1 cellular context compared by ENCODE assay signal in the genomic region with DNA sequence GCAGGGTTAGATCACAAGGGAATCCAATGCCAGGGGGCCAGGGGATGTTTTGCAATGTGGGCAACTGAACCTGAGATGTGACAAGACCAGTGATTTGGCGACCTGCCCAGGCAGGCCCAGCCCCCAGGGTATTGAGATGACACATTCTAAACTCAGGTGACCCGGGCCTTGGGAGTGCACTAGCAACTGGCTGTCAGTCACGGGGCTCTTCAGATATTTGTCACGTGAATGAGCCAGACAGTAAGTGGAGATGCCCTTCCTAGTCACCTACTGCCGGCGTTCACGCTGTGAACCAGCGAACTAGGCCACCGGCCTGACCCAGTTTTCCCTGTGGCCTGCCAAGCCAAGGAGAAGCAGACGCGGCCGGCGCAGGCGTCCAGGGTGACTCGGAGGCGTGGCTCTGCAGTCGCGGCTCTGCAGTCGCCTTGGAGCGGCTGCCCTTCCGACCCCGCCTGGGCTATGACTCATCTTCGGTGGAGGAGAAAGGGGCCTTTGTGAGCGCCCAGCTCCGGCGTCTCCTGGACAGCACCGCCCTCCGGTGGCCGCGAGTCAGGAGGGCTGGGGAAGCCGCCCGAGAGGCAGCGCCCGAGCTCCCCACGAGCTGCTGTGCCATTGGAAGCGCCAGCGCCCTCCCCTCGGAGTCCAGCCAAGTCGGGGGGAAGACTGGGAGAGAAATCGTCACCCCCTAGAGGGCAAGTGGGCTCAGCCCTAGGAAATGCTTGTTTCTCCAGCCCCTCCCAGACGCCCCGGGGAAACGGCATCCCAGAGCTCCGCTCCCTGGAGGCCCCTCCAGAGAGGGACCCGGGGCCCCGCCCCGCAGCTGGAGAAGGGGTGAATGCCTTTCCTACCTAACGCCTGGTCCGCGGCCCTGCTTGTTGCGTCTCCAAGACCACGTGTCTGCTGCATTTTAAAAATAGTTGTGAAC.
TF ChIP-seq lines count a peak whose summit lies in the region.

No MANE protein-coding gene starts in this region.

TF ChIP-seq in K562, 482 proteins besides CTCF, POLR2A, EP300 and RAD21 (continued from another document and continues in another):
- TF ChIP-seq, protein P1, sequence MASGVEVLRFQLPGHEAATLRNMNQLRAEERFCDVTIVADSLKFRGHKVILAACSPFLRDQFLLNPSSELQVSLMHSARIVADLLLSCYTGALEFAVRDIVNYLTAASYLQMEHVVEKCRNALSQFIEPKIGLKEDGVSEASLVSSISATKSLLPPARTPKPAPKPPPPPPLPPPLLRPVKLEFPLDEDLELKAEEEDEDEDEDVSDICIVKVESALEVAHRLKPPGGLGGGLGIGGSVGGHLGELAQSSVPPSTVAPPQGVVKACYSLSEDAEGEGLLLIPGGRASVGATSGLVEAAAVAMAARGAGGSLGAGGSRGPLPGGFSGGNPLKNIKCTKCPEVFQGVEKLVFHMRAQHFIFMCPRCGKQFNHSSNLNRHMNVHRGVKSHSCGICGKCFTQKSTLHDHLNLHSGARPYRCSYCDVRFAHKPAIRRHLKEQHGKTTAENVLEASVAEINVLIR (CRISPR knock-in tag; IDR thresholded peaks at IDR 0.05) = 0 out of 2 replicates have a peak, but pooled peaks have one; percentile 27
- TF ChIP-seq ZBTB7A (IDR thresholded peaks at IDR 0.05; ENCODE audit: borderline replicate concordance, control insufficient read depth, low read depth, low read length) = peak; percentile 92
- TF ChIP-seq ZNF316 (IDR thresholded peaks at IDR 0.05) = no peak
- TF ChIP-seq NKRF (IDR thresholded peaks at IDR 0.05; ENCODE audit: borderline replicate concordance) = peak; percentile 46; the same call in 1 of the 2 replicates
- TF ChIP-seq ZFX (CRISPR knock-in tag; IDR thresholded peaks at IDR 0.05) = peak; percentile 79
- TF ChIP-seq ESRRA (IDR thresholded peaks at IDR 0.05; ENCODE audit: borderline replicate concordance, low read depth) = peak; percentile 87
- TF ChIP-seq TCF7L2 (IDR thresholded peaks at IDR 0.05; ENCODE audit: low read depth, low read length) = peak; percentile 47; the same call in 1 of the 2 replicates
- TF ChIP-seq CREB1 (IDR thresholded peaks at IDR 0.05) = peak; percentile 56; the same call in 1 of the 2 replicates
- TF ChIP-seq CREB1 (CRISPR knock-in tag; IDR thresholded peaks at IDR 0.05) = no peak
- TF ChIP-seq SUPT5H (IDR thresholded peaks at IDR 0.05) = peak; percentile 39; the same call in 1 of the 2 replicates
- TF ChIP-seq ZNF23 (CRISPR knock-in tag; IDR thresholded peaks at IDR 0.05) = no peak
- no peak for TF ChIP-seq GTF2A2 (tag; IDR thresholded peaks at IDR 0.05)
- peak; percentile 41 for TF ChIP-seq MXD1 (CRISPR knock-in tag; IDR thresholded peaks at IDR 0.05; ENCODE audit: borderline replicate concordance, poor library complexity, severe bottlenecking)
- TF ChIP-seq, protein P2, sequence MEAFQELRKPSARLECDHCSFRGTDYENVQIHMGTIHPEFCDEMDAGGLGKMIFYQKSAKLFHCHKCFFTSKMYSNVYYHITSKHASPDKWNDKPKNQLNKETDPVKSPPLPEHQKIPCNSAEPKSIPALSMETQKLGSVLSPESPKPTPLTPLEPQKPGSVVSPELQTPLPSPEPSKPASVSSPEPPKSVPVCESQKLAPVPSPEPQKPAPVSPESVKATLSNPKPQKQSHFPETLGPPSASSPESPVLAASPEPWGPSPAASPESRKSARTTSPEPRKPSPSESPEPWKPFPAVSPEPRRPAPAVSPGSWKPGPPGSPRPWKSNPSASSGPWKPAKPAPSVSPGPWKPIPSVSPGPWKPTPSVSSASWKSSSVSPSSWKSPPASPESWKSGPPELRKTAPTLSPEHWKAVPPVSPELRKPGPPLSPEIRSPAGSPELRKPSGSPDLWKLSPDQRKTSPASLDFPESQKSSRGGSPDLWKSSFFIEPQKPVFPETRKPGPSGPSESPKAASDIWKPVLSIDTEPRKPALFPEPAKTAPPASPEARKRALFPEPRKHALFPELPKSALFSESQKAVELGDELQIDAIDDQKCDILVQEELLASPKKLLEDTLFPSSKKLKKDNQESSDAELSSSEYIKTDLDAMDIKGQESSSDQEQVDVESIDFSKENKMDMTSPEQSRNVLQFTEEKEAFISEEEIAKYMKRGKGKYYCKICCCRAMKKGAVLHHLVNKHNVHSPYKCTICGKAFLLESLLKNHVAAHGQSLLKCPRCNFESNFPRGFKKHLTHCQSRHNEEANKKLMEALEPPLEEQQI (IDR thresholded peaks at IDR 0.05) = 0 out of 2 replicates have a peak, but pooled peaks have one; percentile 8
- TF ChIP-seq MYC (IDR thresholded peaks at IDR 0.05; ENCODE audit: low read depth, low read length) = peak; percentile 91
- TF ChIP-seq MYC (CRISPR knock-in tag; IDR thresholded peaks at IDR 0.05; ENCODE audit: borderline replicate concordance, low read depth) = no peak
- peak; percentile 48; the same call in 1 of the 2 replicates for TF ChIP-seq PHF8 (IDR thresholded peaks at IDR 0.05; ENCODE audit: borderline replicate concordance, low read length)
- TF ChIP-seq, protein P3, sequence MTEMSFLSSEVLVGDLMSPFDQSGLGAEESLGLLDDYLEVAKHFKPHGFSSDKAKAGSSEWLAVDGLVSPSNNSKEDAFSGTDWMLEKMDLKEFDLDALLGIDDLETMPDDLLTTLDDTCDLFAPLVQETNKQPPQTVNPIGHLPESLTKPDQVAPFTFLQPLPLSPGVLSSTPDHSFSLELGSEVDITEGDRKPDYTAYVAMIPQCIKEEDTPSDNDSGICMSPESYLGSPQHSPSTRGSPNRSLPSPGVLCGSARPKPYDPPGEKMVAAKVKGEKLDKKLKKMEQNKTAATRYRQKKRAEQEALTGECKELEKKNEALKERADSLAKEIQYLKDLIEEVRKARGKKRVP (CRISPR knock-in tag; IDR thresholded peaks at IDR 0.05) = peak; percentile 28; the same call in 1 of the 2 replicates
- peak; percentile 77 for TF ChIP-seq CCNT2 (IDR thresholded peaks at IDR 0.05; ENCODE audit: borderline replicate concordance, extremely low read depth, insufficient read length, low read depth, low read length)
- TF ChIP-seq, protein P4, sequence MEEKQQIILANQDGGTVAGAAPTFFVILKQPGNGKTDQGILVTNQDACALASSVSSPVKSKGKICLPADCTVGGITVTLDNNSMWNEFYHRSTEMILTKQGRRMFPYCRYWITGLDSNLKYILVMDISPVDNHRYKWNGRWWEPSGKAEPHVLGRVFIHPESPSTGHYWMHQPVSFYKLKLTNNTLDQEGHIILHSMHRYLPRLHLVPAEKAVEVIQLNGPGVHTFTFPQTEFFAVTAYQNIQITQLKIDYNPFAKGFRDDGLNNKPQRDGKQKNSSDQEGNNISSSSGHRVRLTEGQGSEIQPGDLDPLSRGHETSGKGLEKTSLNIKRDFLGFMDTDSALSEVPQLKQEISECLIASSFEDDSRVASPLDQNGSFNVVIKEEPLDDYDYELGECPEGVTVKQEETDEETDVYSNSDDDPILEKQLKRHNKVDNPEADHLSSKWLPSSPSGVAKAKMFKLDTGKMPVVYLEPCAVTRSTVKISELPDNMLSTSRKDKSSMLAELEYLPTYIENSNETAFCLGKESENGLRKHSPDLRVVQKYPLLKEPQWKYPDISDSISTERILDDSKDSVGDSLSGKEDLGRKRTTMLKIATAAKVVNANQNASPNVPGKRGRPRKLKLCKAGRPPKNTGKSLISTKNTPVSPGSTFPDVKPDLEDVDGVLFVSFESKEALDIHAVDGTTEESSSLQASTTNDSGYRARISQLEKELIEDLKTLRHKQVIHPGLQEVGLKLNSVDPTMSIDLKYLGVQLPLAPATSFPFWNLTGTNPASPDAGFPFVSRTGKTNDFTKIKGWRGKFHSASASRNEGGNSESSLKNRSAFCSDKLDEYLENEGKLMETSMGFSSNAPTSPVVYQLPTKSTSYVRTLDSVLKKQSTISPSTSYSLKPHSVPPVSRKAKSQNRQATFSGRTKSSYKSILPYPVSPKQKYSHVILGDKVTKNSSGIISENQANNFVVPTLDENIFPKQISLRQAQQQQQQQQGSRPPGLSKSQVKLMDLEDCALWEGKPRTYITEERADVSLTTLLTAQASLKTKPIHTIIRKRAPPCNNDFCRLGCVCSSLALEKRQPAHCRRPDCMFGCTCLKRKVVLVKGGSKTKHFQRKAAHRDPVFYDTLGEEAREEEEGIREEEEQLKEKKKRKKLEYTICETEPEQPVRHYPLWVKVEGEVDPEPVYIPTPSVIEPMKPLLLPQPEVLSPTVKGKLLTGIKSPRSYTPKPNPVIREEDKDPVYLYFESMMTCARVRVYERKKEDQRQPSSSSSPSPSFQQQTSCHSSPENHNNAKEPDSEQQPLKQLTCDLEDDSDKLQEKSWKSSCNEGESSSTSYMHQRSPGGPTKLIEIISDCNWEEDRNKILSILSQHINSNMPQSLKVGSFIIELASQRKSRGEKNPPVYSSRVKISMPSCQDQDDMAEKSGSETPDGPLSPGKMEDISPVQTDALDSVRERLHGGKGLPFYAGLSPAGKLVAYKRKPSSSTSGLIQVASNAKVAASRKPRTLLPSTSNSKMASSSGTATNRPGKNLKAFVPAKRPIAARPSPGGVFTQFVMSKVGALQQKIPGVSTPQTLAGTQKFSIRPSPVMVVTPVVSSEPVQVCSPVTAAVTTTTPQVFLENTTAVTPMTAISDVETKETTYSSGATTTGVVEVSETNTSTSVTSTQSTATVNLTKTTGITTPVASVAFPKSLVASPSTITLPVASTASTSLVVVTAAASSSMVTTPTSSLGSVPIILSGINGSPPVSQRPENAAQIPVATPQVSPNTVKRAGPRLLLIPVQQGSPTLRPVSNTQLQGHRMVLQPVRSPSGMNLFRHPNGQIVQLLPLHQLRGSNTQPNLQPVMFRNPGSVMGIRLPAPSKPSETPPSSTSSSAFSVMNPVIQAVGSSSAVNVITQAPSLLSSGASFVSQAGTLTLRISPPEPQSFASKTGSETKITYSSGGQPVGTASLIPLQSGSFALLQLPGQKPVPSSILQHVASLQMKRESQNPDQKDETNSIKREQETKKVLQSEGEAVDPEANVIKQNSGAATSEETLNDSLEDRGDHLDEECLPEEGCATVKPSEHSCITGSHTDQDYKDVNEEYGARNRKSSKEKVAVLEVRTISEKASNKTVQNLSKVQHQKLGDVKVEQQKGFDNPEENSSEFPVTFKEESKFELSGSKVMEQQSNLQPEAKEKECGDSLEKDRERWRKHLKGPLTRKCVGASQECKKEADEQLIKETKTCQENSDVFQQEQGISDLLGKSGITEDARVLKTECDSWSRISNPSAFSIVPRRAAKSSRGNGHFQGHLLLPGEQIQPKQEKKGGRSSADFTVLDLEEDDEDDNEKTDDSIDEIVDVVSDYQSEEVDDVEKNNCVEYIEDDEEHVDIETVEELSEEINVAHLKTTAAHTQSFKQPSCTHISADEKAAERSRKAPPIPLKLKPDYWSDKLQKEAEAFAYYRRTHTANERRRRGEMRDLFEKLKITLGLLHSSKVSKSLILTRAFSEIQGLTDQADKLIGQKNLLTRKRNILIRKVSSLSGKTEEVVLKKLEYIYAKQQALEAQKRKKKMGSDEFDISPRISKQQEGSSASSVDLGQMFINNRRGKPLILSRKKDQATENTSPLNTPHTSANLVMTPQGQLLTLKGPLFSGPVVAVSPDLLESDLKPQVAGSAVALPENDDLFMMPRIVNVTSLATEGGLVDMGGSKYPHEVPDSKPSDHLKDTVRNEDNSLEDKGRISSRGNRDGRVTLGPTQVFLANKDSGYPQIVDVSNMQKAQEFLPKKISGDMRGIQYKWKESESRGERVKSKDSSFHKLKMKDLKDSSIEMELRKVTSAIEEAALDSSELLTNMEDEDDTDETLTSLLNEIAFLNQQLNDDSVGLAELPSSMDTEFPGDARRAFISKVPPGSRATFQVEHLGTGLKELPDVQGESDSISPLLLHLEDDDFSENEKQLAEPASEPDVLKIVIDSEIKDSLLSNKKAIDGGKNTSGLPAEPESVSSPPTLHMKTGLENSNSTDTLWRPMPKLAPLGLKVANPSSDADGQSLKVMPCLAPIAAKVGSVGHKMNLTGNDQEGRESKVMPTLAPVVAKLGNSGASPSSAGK (IDR thresholded peaks at IDR 0.05) = 0 out of 2 replicates have a peak, but pooled peaks have one; percentile 95
- peak in 1 of 2 experiments; percentile 58; a peak in 2 of 4 replicates for TF ChIP-seq RCOR1 (IDR thresholded peaks at IDR 0.05; ENCODE audit: borderline replicate concordance in 1 of 2, low read depth in 2 of 2, low read length in 2 of 2)
- peak; percentile 92; the same call in 1 of the 2 replicates for TF ChIP-seq L3MBTL2 (IDR thresholded peaks at IDR 0.05)
- TF ChIP-seq FOXM1 (IDR thresholded peaks at IDR 0.05; ENCODE audit: low read depth) = peak; percentile 50
- no peak for TF ChIP-seq FOXM1 (CRISPR knock-in tag; IDR thresholded peaks at IDR 0.05; ENCODE audit: low read depth)
- TF ChIP-seq DMBX1 (CRISPR knock-in tag; IDR thresholded peaks at IDR 0.05; ENCODE audit: borderline replicate concordance) = peak; percentile 69; the same call in 1 of the 2 replicates
- peak; percentile 76 for TF ChIP-seq CC2D1A (IDR thresholded peaks at IDR 0.05)
- TF ChIP-seq NCOA4 (IDR thresholded peaks at IDR 0.05; ENCODE audit: partially characterized antibody) = no peak
- TF ChIP-seq SMARCB1 (IDR thresholded peaks at IDR 0.05; ENCODE audit: insufficient read length, low read depth) = no peak
- 0 out of 2 replicates have a peak, but pooled peaks have one; percentile 3 for TF ChIP-seq PTBP1 (IDR thresholded peaks at IDR 0.05; ENCODE audit: low read depth, low read length)
- peak; percentile 96 for TF ChIP-seq NFIC (IDR thresholded peaks at IDR 0.05)
